In genomic region chr2:159711562-159712193, GRCh38 we compare ENCODE assay signal across 8 cellular contexts. TPM values are rescaled to one million over a fixed set of nuclear protein-coding genes. Genes with fewer than 3 reads are reported as not detected.
A peak's percentile ranks its signal among the peaks of the same experiment; 100 is the strongest.
DNase-seq lines count a peak whose midpoint lies in the region; ATAC-seq, FAIRE-seq and TF ChIP-seq lines count a peak whose summit lies in the region.

No MANE protein-coding gene starts in this region.

- POLR2A ChIA-PET in HEK293 (lab: Yijun Ruan, JAX) (interaction anchor here (0.6 to 2.2 kb wide), 19 partner anchors 8 to 900 kb away, joined by 3 to 64 read pairs (median 3); partner anchors contain the start of genes BAZ2B and WDSUB1), K562 (lab: Yijun Ruan, JAX) (interaction anchor here (0.6 to 3.7 kb wide), 21 partner anchors 9 to 680 kb away, joined by 3 to 40 read pairs (median 3); partner anchors contain the start of genes BAZ2B and WDSUB1), GM10248 (lab: Yijun Ruan, JAX) (interaction anchor here (0.7 to 1.7 kb wide), 3 partner anchors 12 to 98 kb away, joined by 3 to 12 read pairs (median 5); no protein-coding TSS in a partner anchor)

- H3K4me2 ChIP-seq in K562 (ENCODE audit: insufficient read depth, low read length) = peak overlapping the region; percentile 93

- H4K20me1 ChIP-seq in K562 (replicated peaks; ENCODE audit: control insufficient read depth, insufficient read depth, low read length) = peaks cover 33% of the 10 kb centered on the region

- peak overlapping the region; percentile 95 for H3K27ac ChIP-seq in HEK293 (ENCODE audit: extremely low read depth, low read depth, low read length)
- H3K27ac ChIP-seq in K562 (ENCODE audit: extremely low read depth, low read depth, low read length) = peak overlapping the region; percentile 99
- H3K27ac ChIP-seq in liver (ENCODE audit: low read depth in 1 of 2, low read length in 2 of 2) = peak overlapping the region; percentile 95 to 99
- peak overlapping the region; percentile 93 to 98 for H3K27ac ChIP-seq in tibial artery

- DNase-seq in K562 (ENCODE audit: extremely low read depth in 1 of 4, low spot score in 3 of 4) (no peak), tibial artery (no peak), hepatic stellate cell (ENCODE audit: low spot score) (no peak), GM10248 (ENCODE audit: extremely low spot score) (no peak)

- H3K9ac ChIP-seq in K562 (ENCODE audit: insufficient read depth in 1 of 2, low read depth in 2 of 2, low read length in 2 of 2) (peak overlapping the region; percentile 98 to 100), liver (ENCODE audit: low read depth in 1 of 2, low read length in 2 of 2) (peak overlapping the region; percentile 94 to 97)

- no peak for ATAC-seq in K562
- ATAC-seq in HG03460 (IDR thresholded peaks at IDR 0.05; ENCODE audit: unreplicated experiment) = no peak

- peak; percentile 9 for FAIRE-seq in A204.1 (lab: Jason Lieb, UNC)
- FAIRE-seq in K562 (lab: Jason Lieb, UNC) = peak; percentile 29

- peak overlapping the region; percentile 100 for H3K4me3 ChIP-seq in HEK293 (ENCODE audit: low read depth, low read length)
- peak overlapping the region; percentile 88 for H3K4me3 ChIP-seq in K562
- H3K4me3 ChIP-seq in liver (ENCODE audit: low read depth in 1 of 3, low read length in 3 of 3) = peak overlapping the region; percentile 72 to 96 (median 84)
- peak overlapping the region; percentile 79 to 85 for H3K4me3 ChIP-seq in tibial artery

- H3K27me3 ChIP-seq in K562 (ENCODE audit: control insufficient read depth in 2 of 2, insufficient read depth in 2 of 2, low read length in 2 of 2) (no peaks in the 10 kb centered on the region; a peak in 1 of 5 replicates), liver (ENCODE audit: control insufficient read depth in 4 of 4, insufficient read depth in 4 of 4, low read length in 3 of 4) (no peaks in the 10 kb centered on the region), tibial artery (no peaks in the 10 kb centered on the region)

- H3K79me2 ChIP-seq in K562 (ENCODE audit: control insufficient read depth, insufficient read depth, low read length) = peaks cover 61% of the 10 kb centered on the region

- under 1% methylated on average over 12 of the region's 14 CpGs for WGBS in K562 (ENCODE audit: insufficient coverage, low coverage, missing lambda C conversion rate)
- under 1% methylated on average over 14 of the region's 14 CpGs for WGBS in liver

- TF ChIP-seq CTCF in HEK293 (tag by site-specific recombination; IDR thresholded peaks at IDR 0.05) (no peak), K562 (IDR thresholded peaks at IDR 0.05 in 2 of 3, conservative IDR thresholded peaks at IDR 0.05 in 1 of 3; ENCODE audit: insufficient read depth in 2 of 3, low read depth in 1 of 3, low read length in 3 of 3) (no peak), liver (IDR thresholded peaks at IDR 0.05; ENCODE audit: low read depth, low read length, missing input control) (no peak), tibial artery (IDR thresholded peaks at IDR 0.05) (no peak), GM10248 (IDR thresholded peaks at IDR 0.05; ENCODE audit: control extremely low read depth, extremely low read depth, low read depth, missing control alignments) (no peak)

- H3K36me3 ChIP-seq in HEK293 (ENCODE audit: control insufficient read depth in 2 of 2, insufficient read depth in 1 of 2, low read length in 2 of 2) (peaks cover 12 to 29% of the 10 kb centered on the region in 2 experiments), K562 (ENCODE audit: control insufficient read depth, insufficient read depth, low read length) (peaks cover 33% of the 10 kb centered on the region), liver (ENCODE audit: control insufficient read depth in 4 of 4, insufficient read depth in 3 of 4, low read depth in 1 of 4, low read length in 3 of 4) (peaks cover 0 to 7% (median 4%) of the 10 kb centered on the region in 4 donors), tibial artery (peaks cover 6 to 12% (median 9%) of the 10 kb centered on the region in 3 donors)

- peak overlapping the region; percentile 97 for H2AFZ ChIP-seq in K562 (ENCODE audit: low read depth, low read length)

- no peaks in the 10 kb centered on the region; the same call in 1 of the 2 replicates for H3K4me1 ChIP-seq in HEK293 (ENCODE audit: control insufficient read depth, insufficient read depth, low read length)
- H3K4me1 ChIP-seq in K562 (replicated peaks in 1 of 2; ENCODE audit: control insufficient read depth in 2 of 2, insufficient read depth in 2 of 2, low read length in 2 of 2) = peaks cover 11 to 17% of the 10 kb centered on the region in 2 experiments; a peak in 4 of 5 replicates
- H3K4me1 ChIP-seq in liver (ENCODE audit: control insufficient read depth in 4 of 4, insufficient read depth in 4 of 4, low read length in 3 of 4) = peaks cover 3 to 28% (median 20%) of the 10 kb centered on the region in 4 donors
- peaks cover 0 to 47% (median 26%) of the 10 kb centered on the region in 4 donors for H3K4me1 ChIP-seq in tibial artery

- intact Hi-C loops in K562 (cut with micrococcal nuclease) (loop anchor here (1.0 to 5.0 kb wide), 8 partner anchors 96 to 809 kb away; partner anchors contain the start of gene WDSUB1), tibial artery (cut with DNase I; ENCODE audit: low total_unique reads) (loop anchor here (10.0 kb wide), 2 partner anchors 97 to 427 kb away; partner anchors contain the start of genes BAZ2B and WDSUB1)

- TF ChIP-seq EP300 in K562 (IDR thresholded peaks at IDR 0.05; ENCODE audit: low read length) = no peak

- no peak for TF ChIP-seq POLR2A in K562 (conservative IDR thresholded peaks at IDR 0.05)

- TF ChIP-seq RAD21 in K562 (CRISPR knock-in tag; conservative IDR thresholded peaks at IDR 0.05 in 1 of 2, IDR thresholded peaks at IDR 0.05 in 1 of 2) (no peak), liver (IDR thresholded peaks at IDR 0.05) (no peak)

- in situ Hi-C loops in K562 (cut with MboI) = no loop called here

- CTCF ChIA-PET in HEK293 (lab: Yijun Ruan, JAX) = interaction anchor here (0.6 to 1.7 kb wide), 11 partner anchors 12 to 946 kb away, joined by 3 to 8 read pairs (median 3); partner anchors contain the start of gene BAZ2B
- CTCF ChIA-PET in K562 (lab: Yijun Ruan, JAX; ENCODE audit: low intra/inter-chr PET ratio) = interaction anchor here (0.7 to 1.2 kb wide), 2 partner anchors 36 to 154 kb away, joined by 3 to 5 read pairs; no protein-coding TSS in a partner anchor
- CTCF ChIA-PET in GM10248 (lab: Yijun Ruan, JAX) = interaction anchor here (0.9 to 2.2 kb wide), 11 partner anchors 9 to 196 kb away, joined by 3 to 17 read pairs (median 5); partner anchors contain the start of gene BAZ2B

- no peaks in the 10 kb centered on the region for H3K9me3 ChIP-seq in HEK293 (ENCODE audit: control insufficient read depth, insufficient read depth, low read depth, low read length)
- H3K9me3 ChIP-seq in K562 (replicated peaks; ENCODE audit: control insufficient read depth, insufficient read depth, low read depth, low read length) = no peaks in the 10 kb centered on the region
- H3K9me3 ChIP-seq in liver (ENCODE audit: control insufficient read depth in 4 of 4, low read length in 3 of 4) = no peaks in the 10 kb centered on the region
- no peaks in the 10 kb centered on the region for H3K9me3 ChIP-seq in tibial artery

- TSS peak; percentile 63 for BruUV-seq in K562 (replicated peaks; lab: Mats Ljungman, UMichigan)

- no peaks in the 10 kb centered on the region for H3K9me1 ChIP-seq in K562 (ENCODE audit: control insufficient read depth, insufficient read depth, low read length)

TF ChIP-seq in HEK293, 187 proteins besides CTCF, POLR2A, EP300 and RAD21 (continues in another document):
- no peak for TF ChIP-seq ZNF133 (tag by site-specific recombination; IDR thresholded peaks at IDR 0.05)
- TF ChIP-seq ZNF426 (tag by site-specific recombination; IDR thresholded peaks at IDR 0.05) = no peak
- no peak for TF ChIP-seq ZNF626 (tag by site-specific recombination; IDR thresholded peaks at IDR 0.05)
- TF ChIP-seq ZBTB48 (tag by site-specific recombination; IDR thresholded peaks at IDR 0.05) = no peak
- no peak for TF ChIP-seq ZNF555 (tag by site-specific recombination; conservative IDR thresholded peaks at IDR 0.05)
- TF ChIP-seq ZIC2 (tag by site-specific recombination; IDR thresholded peaks at IDR 0.05) = no peak

TF ChIP-seq in K562, 482 proteins besides CTCF, POLR2A, EP300 and RAD21 (continues in another document):
- no peak for TF ChIP-seq NFIX (CRISPR knock-in tag; IDR thresholded peaks at IDR 0.05; ENCODE audit: low read depth)
- no peak for TF ChIP-seq CBX2 (IDR thresholded peaks at IDR 0.05; ENCODE audit: insufficient read depth, low read length, poor library complexity, severe bottlenecking)

TF ChIP-seq in liver, 16 proteins besides CTCF, POLR2A, EP300 and RAD21:
- no peak for TF ChIP-seq FOXA2 (IDR thresholded peaks at IDR 0.05)
- peak; percentile 16 for TF ChIP-seq MAX (IDR thresholded peaks at IDR 0.05)

RNA-seq across cellular contexts. Expression of gene MARCHF7, which starts 0.6 kb away (rescaled TPM):
- total RNA-seq in K562 (2011; cell fraction: chromatin; rRNA removed; ENCODE audit: low replicate concordance) = 54.6 and 159 TPM in 2 replicates
- total RNA-seq in K562 (2011; cell fraction: nucleolus; rRNA removed) = 18.2 and 23.3 TPM in 2 replicates
- total RNA-seq in K562 (2011; cell fraction: nucleoplasm; rRNA removed) = 32.9 and 50.8 TPM in 2 replicates
- total RNA-seq in K562 (2014; rRNA removed) = 53.3 and 58.8 TPM in 2 replicates
- 117 and 143 TPM in 2 replicates for total RNA-seq in K562 (2014; rRNA removed; fragmentation: Illumina TruSeq; extraction: Trizol)
- 118 and 130 TPM in 2 replicates for total RNA-seq in K562 (2015; rRNA removed; fragmentation: Illumina TruSeq; extraction: Trizol)
- 80.5 and 84.9 TPM in 2 replicates for total RNA-seq in K562 (2021)
- polyA plus RNA-seq in K562 (2011; rRNA removed) = 59.4 and 65.1 TPM in 2 replicates
- 8.2 and 21.8 TPM in 2 replicates for polyA plus RNA-seq in K562 (2011; cell fraction: cytosol; rRNA removed)
- 40.9 and 56.7 TPM in 2 replicates for polyA plus RNA-seq in K562 (2011; cell fraction: nucleus; rRNA removed)
- 59.4 and 78.8 TPM in 2 replicates for polyA plus RNA-seq in K562 (2012)
- polyA plus RNA-seq in K562 (2014; fragmentation: Illumina TruSeq; extraction: Trizol) = 103 and 137 TPM in 2 replicates
- polyA plus RNA-seq in K562 (2014; fragmentation: Nextera tagmentation; extraction: Ambion mirVana) = 100 to 1,000 TPM in 1 of 2 experiments, 10 to 100 TPM in 1; 86.7 to 106 TPM
- 50.7 and 58.2 TPM in 2 replicates for polyA plus RNA-seq in K562 (2014; rRNA removed)
- 67.6 and 108 TPM in 2 replicates for polyA minus RNA-seq in K562 (2011; rRNA and poly(A)+ RNA removed)
- 46.2 and 52.4 TPM in 2 replicates for polyA minus RNA-seq in K562 (2011; cell fraction: cytosol; rRNA and poly(A)+ RNA removed)
- polyA minus RNA-seq in K562 (2011; cell fraction: nucleus; rRNA and poly(A)+ RNA removed) = 32.7 and 58.6 TPM in 2 replicates
- total RNA-seq in liver = 10 to 100 TPM; 52.0 to 57.6 TPM
- 10 to 100 TPM; 16.9 to 22.9 TPM for polyA plus RNA-seq in liver
